ENCODE assay signal across 18 cellular contexts in genomic region chr12:101782544-101782855, GRCh38. TPM values are rescaled to one million over a fixed set of nuclear protein-coding genes. Genes with fewer than 3 reads are reported as not detected.
DNase-seq lines count a peak whose midpoint lies in the region; ATAC-seq and TF ChIP-seq lines count a peak whose summit lies in the region.
"Had no signal": no experiment of that assay in that cellular context is flagged by ENCODE, and none has a peak within 500 bp of the region (broad histone marks: within the 10 kb centered on the region; RNA-seq: fewer than 3 reads in every experiment).

No MANE protein-coding gene starts in this region.

- H3K4me3 ChIP-seq in BLaER1 treated with 17β-estradiol and CSF1 and Interleukin-3, amounts not matched to agents 10 nM and 100 nM: no peak overlapping the region
- H3K4me3 ChIP-seq in GM23338 (no peak overlapping the region), esophagus muscularis mucosa (no peak overlapping the region)
- H3K4me3 ChIP-seq: SJSA1 had no signal

- H3K36me3 ChIP-seq in BLaER1 treated with 17β-estradiol and CSF1 and Interleukin-3, amounts not matched to agents 10 nM and 100 nM: peaks cover 0 to 68% (median 32%) of the 10 kb centered on the region in 11 experiments; a peak in 15 of 22 replicates
- H3K36me3 ChIP-seq in GM23338 (ENCODE audit: insufficient read depth): peaks cover 14% of the 10 kb centered on the region; the same call in 1 of the 2 replicates
- H3K36me3 ChIP-seq in esophagus muscularis mucosa: peaks cover 0 to 62% (median 27%) of the 10 kb centered on the region in 4 donors
- H3K36me3 ChIP-seq: SJSA1 had no signal

- H3K27ac Mint-ChIP-seq in GM23338 (peak overlapping the region; percentile 1; the same call in 1 of the 2 replicates), natural killer cell (peak overlapping the region; percentile 80 to 82)
- peak overlapping the region; percentile 88 for H3K27ac Mint-ChIP-seq in activated naive CD8-positive, alpha-beta T cell
- H3K27ac Mint-ChIP-seq: activated B cell treated with CpG ODN at 0.5 μM for 24 hours, nephron had no signal

- no peaks in the 10 kb centered on the region for H3K9me3 ChIP-seq in BLaER1 treated with 17β-estradiol and CSF1 and Interleukin-3, amounts not matched to agents 10 nM and 100 nM (replicated peaks in 1 of 11)
- no peaks in the 10 kb centered on the region for H3K9me3 ChIP-seq in esophagus muscularis mucosa
- H3K9me3 ChIP-seq: SJSA1 had no signal

- H3K36me3 Mint-ChIP-seq in GM23338 (ENCODE audit: low read depth) (peaks cover 4% of the 10 kb centered on the region; the same call in 2 of the 3 replicates), natural killer cell (no peaks in the 10 kb centered on the region)
- H3K36me3 Mint-ChIP-seq in activated naive CD8-positive, alpha-beta T cell: peaks cover 5% of the 10 kb centered on the region

- H3K4me3 Mint-ChIP-seq in GM23338 (no peak overlapping the region), natural killer cell (no peak overlapping the region)
- H3K4me3 Mint-ChIP-seq in activated naive CD8-positive, alpha-beta T cell: no peak overlapping the region
- H3K4me3 Mint-ChIP-seq: activated B cell treated with CpG ODN at 0.5 μM for 24 hours, nephron had no signal

- H3K4me1 Mint-ChIP-seq in GM23338: no peaks in the 10 kb centered on the region
- peaks cover 16% of the 10 kb centered on the region for H3K4me1 Mint-ChIP-seq in activated naive CD8-positive, alpha-beta T cell (ENCODE audit: low read depth)
- peaks cover 28 to 45% of the 10 kb centered on the region in 2 donors for H3K4me1 Mint-ChIP-seq in natural killer cell

- no peaks in the 10 kb centered on the region for H3K27me3 ChIP-seq in BLaER1 treated with 17β-estradiol and CSF1 and Interleukin-3, amounts not matched to agents 10 nM and 100 nM
- no peaks in the 10 kb centered on the region for H3K27me3 ChIP-seq in GM23338 (ENCODE audit: insufficient read depth)
- no peaks in the 10 kb centered on the region for H3K27me3 ChIP-seq in esophagus muscularis mucosa
- H3K27me3 ChIP-seq: SJSA1 had no signal

- ATAC-seq in GM23338: no peak
- ATAC-seq in natural killer cell: no peak
- ATAC-seq: HCT116, sciatic nerve had no signal

- peak overlapping the region in 7 of 11 experiments; percentile 12 to 46 (median 26); a peak in 4 of 22 replicates for H3K9ac ChIP-seq in BLaER1 treated with 17β-estradiol and CSF1 and Interleukin-3, amounts not matched to agents 10 nM and 100 nM

- no peaks in the 10 kb centered on the region for H3K9me3 Mint-ChIP-seq in GM23338
- no peaks in the 10 kb centered on the region for H3K9me3 Mint-ChIP-seq in activated naive CD8-positive, alpha-beta T cell (ENCODE audit: low read depth)
- H3K9me3 Mint-ChIP-seq in natural killer cell: no peaks in the 10 kb centered on the region
- H3K9me3 Mint-ChIP-seq: activated B cell treated with CpG ODN at 0.5 μM for 24 hours, nephron had no signal

- no peak overlapping the region for H2AFZ ChIP-seq in GM23338

- DNase-seq in GM23338 (ENCODE audit: low spot score): no peak
- no peak for DNase-seq in natural killer cell
- DNase-seq in OCI-M1 (lab: John Stamatoyannopoulos, UW): no peak
- no peak for DNase-seq in amniotic stem cell (lab: John Stamatoyannopoulos, UW)
- DNase-seq in NCI-H1417 treated with DMSO at 0.1 percent for 48 hours (lab: John Stamatoyannopoulos, UW): no peak
- no peak for DNase-seq in esophagus muscularis mucosa (ENCODE audit: extremely low spot score)
- DNase-seq: activated B cell treated with CpG ODN at 0.5 μM for 24 hours; activated effector memory CD4-positive, alpha-beta T cell treated with Interleukin-2 at 50 U/mL for 16 hours; COR-L47; NCI-H2107; NK-92 treated with Interleukin-12 subunit alpha and Interleukin-12 subunit beta, amount 100 ng/mL, for 24 hours had no signal

- no peak for TF ChIP-seq POLR2A in esophagus muscularis mucosa (IDR thresholded peaks at IDR 0.05; ENCODE audit: low read depth)

- intact Hi-C loops in natural killer cell (cut with micrococcal nuclease): no loop called here
- intact Hi-C loops in esophagus muscularis mucosa (cut with DNase I): no loop called here

- H3K79me2 ChIP-seq in GM23338 (replicated peaks; ENCODE audit: insufficient read depth): no peaks in the 10 kb centered on the region

- H3K4me2 ChIP-seq in BLaER1 treated with 17β-estradiol and CSF1 and Interleukin-3, amounts not matched to agents 10 nM and 100 nM: peak overlapping the region; percentile 41 to 94 (median 62)
- H3K4me2 ChIP-seq in GM23338: no peak overlapping the region

- H4K20me1 ChIP-seq in BLaER1 treated with 17β-estradiol and CSF1 and Interleukin-3, amounts not matched to agents 10 nM and 100 nM: no peaks in the 10 kb centered on the region
- no peaks in the 10 kb centered on the region; the same call in 1 of the 2 replicates for H4K20me1 ChIP-seq in GM23338 (replicated peaks; ENCODE audit: insufficient read depth)

- TF ChIP-seq CTCF in GM23338 (conservative IDR thresholded peaks at IDR 0.05; ENCODE audit: low read depth in 2 of 2): no peak
- TF ChIP-seq CTCF in natural killer cell (IDR thresholded peaks at IDR 0.05): no peak
- no peak for TF ChIP-seq CTCF in esophagus muscularis mucosa (IDR thresholded peaks at IDR 0.05)

- H3F3A ChIP-seq in GM23338 (replicated peaks; ENCODE audit: low read depth): no peaks in the 10 kb centered on the region

- H3K27me3 Mint-ChIP-seq in GM23338 (ENCODE audit: insufficient read depth, low read depth, poor library complexity) (peaks cover 4% of the 10 kb centered on the region), natural killer cell (ENCODE audit: low read depth in 2 of 2) (no peaks in the 10 kb centered on the region)
- H3K27me3 Mint-ChIP-seq in activated naive CD8-positive, alpha-beta T cell: no peaks in the 10 kb centered on the region
- H3K27me3 Mint-ChIP-seq: activated B cell treated with CpG ODN at 0.5 μM for 24 hours had no signal

- H3K9me2 ChIP-seq in GM23338 (ENCODE audit: insufficient read depth): no peaks in the 10 kb centered on the region

- peak overlapping the region in 9 of 11 experiments; percentile 2 to 86 (median 74); a peak in 15 of 22 replicates for H3K27ac ChIP-seq in BLaER1 treated with 17β-estradiol and CSF1 and Interleukin-3, amounts not matched to agents 10 nM and 100 nM
- no peak overlapping the region for H3K27ac ChIP-seq in GM23338 (ENCODE audit: low read depth)
- no peak overlapping the region for H3K27ac ChIP-seq in esophagus muscularis mucosa (replicated peaks in 1 of 4)
- H3K27ac ChIP-seq: SJSA1 had no signal

- peaks cover 38 to 88% (median 73%) of the 10 kb centered on the region in 10 experiments for H3K4me1 ChIP-seq in BLaER1 treated with 17β-estradiol and CSF1 and Interleukin-3, amounts not matched to agents 10 nM and 100 nM
- no peaks in the 10 kb centered on the region for H3K4me1 ChIP-seq in GM23338 (ENCODE audit: insufficient read depth)
- H3K4me1 ChIP-seq in esophagus muscularis mucosa: peaks cover 0 to 11% (median 6%) of the 10 kb centered on the region in 4 donors
- H3K4me1 ChIP-seq: SJSA1 had no signal

- no peak for TF ChIP-seq EP300 in esophagus muscularis mucosa (IDR thresholded peaks at IDR 0.05)

TF ChIP-seq in GM23338, 12 proteins besides CTCF, POLR2A, EP300 and RAD21 (continues in another document):
- TF ChIP-seq EZH2 (IDR thresholded peaks at IDR 0.05; ENCODE audit: low read depth, unreplicated experiment) (no peak), CREB1 (CRISPR knock-in tag; IDR thresholded peaks at IDR 0.05; ENCODE audit: low read depth) (no peak), JUNB (IDR thresholded peaks at IDR 0.05; ENCODE audit: unreplicated experiment) (no peak), REST (IDR thresholded peaks at IDR 0.05; ENCODE audit: unreplicated experiment) (no peak), EZH2phosphoT487 (IDR thresholded peaks at IDR 0.05; ENCODE audit: unreplicated experiment) (no peak), NANOG (IDR thresholded peaks at IDR 0.05; ENCODE audit: borderline replicate concordance) (no peak), STAT1 (IDR thresholded peaks at IDR 0.05; ENCODE audit: unreplicated experiment) (no peak)

RNA-seq across cellular contexts. Expression of gene SYCP3, which starts 43.2 kb away (rescaled TPM):
- 0.07 TPM in 1 of 2 replicates, not detected in the other for total RNA-seq in GM23338 (2014; rRNA removed; shearing (Covaris generic))
- 1.5 TPM in 2 replicates for polyA plus RNA-seq in GM23338 (2016; fragmentation: Nextera tagmentation; extraction: Ambion mirVana)
- total RNA-seq in natural killer cell (1 to 10 TPM; 1.4 to 3.2 (median 2.4) TPM), esophagus muscularis mucosa (not detected)
- total RNA-seq: sciatic nerve, SJSA1 had no signal
- polyA plus RNA-seq: endothelial cell of umbilical vein had no signal

RNA-seq across cellular contexts. Expression of gene GNPTAB, which starts 48.3 kb away (rescaled TPM):
- total RNA-seq in GM23338 (2014; rRNA removed; shearing (Covaris generic)): 54.1 and 58.3 TPM in 2 replicates
- 21.6 and 23.6 TPM in 2 replicates for polyA plus RNA-seq in GM23338 (2016; fragmentation: Nextera tagmentation; extraction: Ambion mirVana)
- total RNA-seq in natural killer cell (100 to 1,000 TPM; 260 to 285 (median 262) TPM), esophagus muscularis mucosa (10 to 100 TPM; 30.5 to 37.0 (median 32.1) TPM)

Comparison
In these comparisons a context has a peak if more than half of its experiments do, and no peak if none do; other contexts are left out.
1. H3K27ac ChIP-seq: peak in BLaER1 treated with 17β-estradiol and CSF1 and Interleukin-3, amounts not matched to agents 10 nM and 100 nM (9 of 11); none in GM23338 (single experiment) and esophagus muscularis mucosa (0 of 4).
2. H3K27ac Mint-ChIP-seq: peak in every context shown above with its lines; median percentile 88 in activated naive CD8-positive, alpha-beta T cell; 81 in natural killer cell; 1 in GM23338.